1 cellular context compared by ENCODE assay signal in the genomic region with DNA sequence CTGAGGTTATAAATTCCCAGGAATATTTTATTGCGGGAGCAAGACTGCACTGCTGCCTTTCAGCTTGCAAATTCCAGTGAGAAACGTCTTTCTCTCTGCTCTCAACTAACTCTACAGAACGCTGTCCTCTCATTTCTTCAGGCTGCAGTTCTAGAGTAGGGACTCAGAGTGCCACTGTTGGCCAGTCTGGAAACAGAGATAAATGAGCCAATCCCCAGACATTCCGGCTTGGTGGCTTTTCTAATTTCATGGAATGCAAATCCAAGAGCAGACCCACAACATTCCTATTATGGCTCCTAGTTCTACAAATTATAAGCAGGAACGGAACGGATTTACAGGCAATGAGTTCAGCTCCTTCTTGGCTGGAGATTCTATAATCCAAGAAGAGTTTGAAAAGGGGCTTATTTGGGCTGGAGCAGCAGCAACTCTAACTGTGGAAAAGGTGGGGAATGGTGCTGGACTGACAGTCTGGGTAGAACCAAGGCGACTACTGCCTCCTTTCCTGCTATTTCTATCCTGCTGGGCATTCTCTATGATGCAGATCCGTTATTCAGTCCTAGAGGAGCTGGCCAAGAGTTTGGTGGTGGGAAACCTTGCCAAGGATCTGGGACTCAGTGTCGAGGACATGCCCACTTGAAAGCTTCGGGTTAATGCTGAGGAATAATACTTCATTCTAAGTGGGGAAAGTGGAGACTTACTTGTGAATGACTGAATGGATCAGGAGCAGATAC.
TF ChIP-seq lines count a peak whose summit lies in the region.

No MANE protein-coding gene starts in this region.

TF ChIP-seq in GM23338, 12 proteins besides CTCF, POLR2A, EP300 and RAD21 (continued from another document):
- TF ChIP-seq, protein P1, sequence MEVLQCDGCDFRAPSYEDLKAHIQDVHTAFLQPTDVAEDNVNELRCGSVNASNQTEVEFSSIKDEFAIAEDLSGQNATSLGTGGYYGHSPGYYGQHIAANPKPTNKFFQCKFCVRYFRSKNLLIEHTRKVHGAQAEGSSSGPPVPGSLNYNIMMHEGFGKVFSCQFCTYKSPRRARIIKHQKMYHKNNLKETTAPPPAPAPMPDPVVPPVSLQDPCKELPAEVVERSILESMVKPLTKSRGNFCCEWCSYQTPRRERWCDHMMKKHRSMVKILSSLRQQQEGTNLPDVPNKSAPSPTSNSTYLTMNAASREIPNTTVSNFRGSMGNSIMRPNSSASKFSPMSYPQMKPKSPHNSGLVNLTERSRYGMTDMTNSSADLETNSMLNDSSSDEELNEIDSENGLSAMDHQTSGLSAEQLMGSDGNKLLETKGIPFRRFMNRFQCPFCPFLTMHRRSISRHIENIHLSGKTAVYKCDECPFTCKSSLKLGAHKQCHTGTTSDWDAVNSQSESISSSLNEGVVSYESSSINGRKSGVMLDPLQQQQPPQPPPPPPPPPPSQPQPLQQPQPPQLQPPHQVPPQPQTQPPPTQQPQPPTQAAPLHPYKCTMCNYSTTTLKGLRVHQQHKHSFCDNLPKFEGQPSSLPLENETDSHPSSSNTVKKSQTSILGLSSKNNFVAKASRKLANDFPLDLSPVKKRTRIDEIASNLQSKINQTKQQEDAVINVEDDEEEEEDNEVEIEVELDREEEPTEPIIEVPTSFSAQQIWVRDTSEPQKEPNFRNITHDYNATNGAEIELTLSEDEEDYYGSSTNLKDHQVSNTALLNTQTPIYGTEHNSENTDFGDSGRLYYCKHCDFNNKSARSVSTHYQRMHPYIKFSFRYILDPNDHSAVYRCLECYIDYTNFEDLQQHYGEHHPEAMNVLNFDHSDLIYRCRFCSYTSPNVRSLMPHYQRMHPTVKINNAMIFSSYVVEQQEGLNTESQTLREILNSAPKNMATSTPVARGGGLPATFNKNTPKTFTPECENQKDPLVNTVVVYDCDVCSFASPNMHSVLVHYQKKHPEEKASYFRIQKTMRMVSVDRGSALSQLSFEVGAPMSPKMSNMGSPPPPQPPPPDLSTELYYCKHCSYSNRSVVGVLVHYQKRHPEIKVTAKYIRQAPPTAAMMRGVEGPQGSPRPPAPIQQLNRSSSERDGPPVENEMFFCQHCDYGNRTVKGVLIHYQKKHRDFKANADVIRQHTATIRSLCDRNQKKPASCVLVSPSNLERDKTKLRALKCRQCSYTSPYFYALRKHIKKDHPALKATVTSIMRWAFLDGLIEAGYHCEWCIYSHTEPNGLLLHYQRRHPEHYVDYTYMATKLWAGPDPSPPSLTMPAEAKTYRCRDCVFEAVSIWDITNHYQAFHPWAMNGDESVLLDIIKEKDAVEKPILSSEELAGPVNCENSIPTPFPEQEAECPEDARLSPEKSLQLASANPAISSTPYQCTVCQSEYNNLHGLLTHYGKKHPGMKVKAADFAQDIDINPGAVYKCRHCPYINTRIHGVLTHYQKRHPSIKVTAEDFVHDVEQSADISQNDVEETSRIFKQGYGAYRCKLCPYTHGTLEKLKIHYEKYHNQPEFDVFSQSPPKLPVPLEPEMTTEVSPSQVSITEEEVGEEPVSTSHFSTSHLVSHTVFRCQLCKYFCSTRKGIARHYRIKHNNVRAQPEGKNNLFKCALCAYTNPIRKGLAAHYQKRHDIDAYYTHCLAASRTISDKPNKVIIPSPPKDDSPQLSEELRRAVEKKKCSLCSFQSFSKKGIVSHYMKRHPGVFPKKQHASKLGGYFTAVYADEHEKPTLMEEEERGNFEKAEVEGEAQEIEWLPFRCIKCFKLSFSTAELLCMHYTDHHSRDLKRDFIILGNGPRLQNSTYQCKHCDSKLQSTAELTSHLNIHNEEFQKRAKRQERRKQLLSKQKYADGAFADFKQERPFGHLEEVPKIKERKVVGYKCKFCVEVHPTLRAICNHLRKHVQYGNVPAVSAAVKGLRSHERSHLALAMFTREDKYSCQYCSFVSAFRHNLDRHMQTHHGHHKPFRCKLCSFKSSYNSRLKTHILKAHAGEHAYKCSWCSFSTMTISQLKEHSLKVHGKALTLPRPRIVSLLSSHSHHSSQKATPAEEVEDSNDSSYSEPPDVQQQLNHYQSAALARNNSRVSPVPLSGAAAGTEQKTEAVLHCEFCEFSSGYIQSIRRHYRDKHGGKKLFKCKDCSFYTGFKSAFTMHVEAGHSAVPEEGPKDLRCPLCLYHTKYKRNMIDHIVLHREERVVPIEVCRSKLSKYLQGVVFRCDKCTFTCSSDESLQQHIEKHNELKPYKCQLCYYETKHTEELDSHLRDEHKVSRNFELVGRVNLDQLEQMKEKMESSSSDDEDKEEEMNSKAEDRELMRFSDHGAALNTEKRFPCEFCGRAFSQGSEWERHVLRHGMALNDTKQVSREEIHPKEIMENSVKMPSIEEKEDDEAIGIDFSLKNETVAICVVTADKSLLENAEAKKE (CRISPR knock-in tag; IDR thresholded peaks at IDR 0.05) = no peak
- TF ChIP-seq EZH2 (IDR thresholded peaks at IDR 0.05; ENCODE audit: low read depth, unreplicated experiment) (no peak), POLR2AphosphoS5 (IDR thresholded peaks at IDR 0.05; ENCODE audit: low read depth) (no peak), STAT1 (IDR thresholded peaks at IDR 0.05; ENCODE audit: unreplicated experiment) (no peak), ZNF331 (CRISPR knock-in tag; IDR thresholded peaks at IDR 0.05; ENCODE audit: low read depth) (no peak), JUNB (IDR thresholded peaks at IDR 0.05; ENCODE audit: unreplicated experiment) (no peak), CREB1 (CRISPR knock-in tag; IDR thresholded peaks at IDR 0.05; ENCODE audit: low read depth) (no peak), NANOG (IDR thresholded peaks at IDR 0.05; ENCODE audit: borderline replicate concordance) (no peak)
- TF ChIP-seq, protein P2, sequence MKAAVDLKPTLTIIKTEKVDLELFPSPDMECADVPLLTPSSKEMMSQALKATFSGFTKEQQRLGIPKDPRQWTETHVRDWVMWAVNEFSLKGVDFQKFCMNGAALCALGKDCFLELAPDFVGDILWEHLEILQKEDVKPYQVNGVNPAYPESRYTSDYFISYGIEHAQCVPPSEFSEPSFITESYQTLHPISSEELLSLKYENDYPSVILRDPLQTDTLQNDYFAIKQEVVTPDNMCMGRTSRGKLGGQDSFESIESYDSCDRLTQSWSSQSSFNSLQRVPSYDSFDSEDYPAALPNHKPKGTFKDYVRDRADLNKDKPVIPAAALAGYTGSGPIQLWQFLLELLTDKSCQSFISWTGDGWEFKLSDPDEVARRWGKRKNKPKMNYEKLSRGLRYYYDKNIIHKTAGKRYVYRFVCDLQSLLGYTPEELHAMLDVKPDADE (IDR thresholded peaks at IDR 0.05) = no peak
TF ChIP-seq in GM23338: peak in this region for 0.
